In genomic region chr15:74489518-74490338, GRCh38 we compare ENCODE assay signal across 8 cellular contexts. TPM values are rescaled to one million over a fixed set of nuclear protein-coding genes. Genes with fewer than 3 reads are reported as not detected.
A peak's percentile ranks its signal among the peaks of the same experiment; 100 is the strongest.
DNase-seq lines count a peak whose midpoint lies in the region; ATAC-seq and TF ChIP-seq lines count a peak whose summit lies in the region.

No MANE protein-coding gene starts in this region.

- ATAC-seq in HG03175 (IDR thresholded peaks at IDR 0.05; ENCODE audit: unreplicated experiment) (peak; percentile 67), foreskin keratinocyte (peak; percentile 44), HG02571 (IDR thresholded peaks at IDR 0.05; ENCODE audit: unreplicated experiment) (no peak)
- peak; percentile 90 for ATAC-seq in activated T-helper 17 cell treated with anti-CD3 and anti-CD28 coated beads, Interleukin-2, amount 50 U/mL, for 72 hours (replicated peaks)

- TF ChIP-seq POLR2A in Peyer's patch (IDR thresholded peaks at IDR 0.05) = no peak

- H3K27ac Mint-ChIP-seq in activated T-helper 17 cell treated with anti-CD3 and anti-CD28 coated beads, Interleukin-2, amount 50 U/mL, for 72 hours = peak overlapping the region; percentile 74

- H3K27me3 ChIP-seq in Peyer's patch (no peaks in the 10 kb centered on the region), foreskin keratinocyte (no peaks in the 10 kb centered on the region)

- H3K27ac ChIP-seq in Peyer's patch (no peak overlapping the region), foreskin keratinocyte (no peak overlapping the region)

- H3K36me3 Mint-ChIP-seq in activated T-helper 17 cell treated with anti-CD3 and anti-CD28 coated beads, Interleukin-2, amount 50 U/mL, for 72 hours (ENCODE audit: low read depth) = no peaks in the 10 kb centered on the region

- TF ChIP-seq CTCF in Peyer's patch (IDR thresholded peaks at IDR 0.05) (peak in 5 of 6 experiments; percentile 17 to 64 (median 35)), foreskin keratinocyte (conservative IDR thresholded peaks at IDR 0.05) (peak; percentile 67)

- H3K4me1 ChIP-seq in Peyer's patch (no peaks in the 10 kb centered on the region), foreskin keratinocyte (no peaks in the 10 kb centered on the region)

- intact Hi-C loops in posterior cingulate gyrus (cut with DNase I) = loop anchor here (2.0 kb wide), 1 partner anchor 117 kb away; no protein-coding TSS in a partner anchor

- H3K36me3 ChIP-seq in Peyer's patch = no peaks in the 10 kb centered on the region

- H3K4me1 Mint-ChIP-seq in activated T-helper 17 cell treated with anti-CD3 and anti-CD28 coated beads, Interleukin-2, amount 50 U/mL, for 72 hours = peaks cover 6% of the 10 kb centered on the region

- no peaks in the 10 kb centered on the region for H3K9me3 ChIP-seq in Peyer's patch

- peak; percentile 1 for DNase-seq in DMS79 treated with DMSO at 0.1 percent for 48 hours (lab: John Stamatoyannopoulos, UW)
- no peak for DNase-seq in DMS79 (lab: John Stamatoyannopoulos, UW)
- peak; percentile 57 to 80 (median 73) for DNase-seq in Peyer's patch
- peak in 1 of 2 donors; percentile 12 for DNase-seq in foreskin keratinocyte
- DNase-seq in posterior cingulate gyrus = peak in 9 of 10 donors; percentile 11 to 91 (median 53)

- no peaks in the 10 kb centered on the region for H3K9me3 Mint-ChIP-seq in activated T-helper 17 cell treated with anti-CD3 and anti-CD28 coated beads, Interleukin-2, amount 50 U/mL, for 72 hours

- no peaks in the 10 kb centered on the region for H3K27me3 Mint-ChIP-seq in activated T-helper 17 cell treated with anti-CD3 and anti-CD28 coated beads, Interleukin-2, amount 50 U/mL, for 72 hours

- peak overlapping the region; percentile 8 for H3K4me3 Mint-ChIP-seq in activated T-helper 17 cell treated with anti-CD3 and anti-CD28 coated beads, Interleukin-2, amount 50 U/mL, for 72 hours

- no peak overlapping the region for H3K4me3 ChIP-seq in Peyer's patch

RNA-seq across cellular contexts. Expression of gene UBL7, which starts 28.8 kb away (rescaled TPM):
- total RNA-seq in Peyer's patch (10 to 100 TPM; 22.3 to 39.6 (median 32.6) TPM), foreskin keratinocyte (55.1 and 59.7 TPM in 2 replicates)
- 10 to 100 TPM; 38.0 to 52.6 TPM for total RNA-seq in activated T-helper 17 cell treated with anti-CD3 and anti-CD28 coated beads, Interleukin-2, amount 50 U/mL, for 72 hours
- 73.0 and 77.4 TPM in 2 replicates for polyA plus RNA-seq in foreskin keratinocyte

RNA-seq across cellular contexts. Expression of gene ARID3B, which starts 51.3 kb away (rescaled TPM):
- total RNA-seq in Peyer's patch = 10 to 100 TPM; 10.9 to 29.4 (median 21.6) TPM
- 10 to 100 TPM; 40.3 to 43.9 TPM for total RNA-seq in activated T-helper 17 cell treated with anti-CD3 and anti-CD28 coated beads, Interleukin-2, amount 50 U/mL, for 72 hours
- total RNA-seq in foreskin keratinocyte = 7.9 and 8.6 TPM in 2 replicates
- polyA plus RNA-seq in foreskin keratinocyte = 5.3 and 5.4 TPM in 2 replicates

RNA-seq across cellular contexts. Expression of gene SEMA7A, which starts 56.0 kb away (rescaled TPM):
- total RNA-seq in Peyer's patch = 10 to 100 TPM in 1 of 4 donors, 1 to 10 TPM in 3; 1.5 to 42.9 (median 1.6) TPM
- 10 to 100 TPM; 11.7 to 44.9 TPM for total RNA-seq in activated T-helper 17 cell treated with anti-CD3 and anti-CD28 coated beads, Interleukin-2, amount 50 U/mL, for 72 hours
- 19.8 and 45.0 TPM in 2 replicates for total RNA-seq in foreskin keratinocyte
- 14.5 and 32.3 TPM in 2 replicates for polyA plus RNA-seq in foreskin keratinocyte
